Comparison of ENCODE assay signal across 1 cellular context in the genomic region with DNA sequence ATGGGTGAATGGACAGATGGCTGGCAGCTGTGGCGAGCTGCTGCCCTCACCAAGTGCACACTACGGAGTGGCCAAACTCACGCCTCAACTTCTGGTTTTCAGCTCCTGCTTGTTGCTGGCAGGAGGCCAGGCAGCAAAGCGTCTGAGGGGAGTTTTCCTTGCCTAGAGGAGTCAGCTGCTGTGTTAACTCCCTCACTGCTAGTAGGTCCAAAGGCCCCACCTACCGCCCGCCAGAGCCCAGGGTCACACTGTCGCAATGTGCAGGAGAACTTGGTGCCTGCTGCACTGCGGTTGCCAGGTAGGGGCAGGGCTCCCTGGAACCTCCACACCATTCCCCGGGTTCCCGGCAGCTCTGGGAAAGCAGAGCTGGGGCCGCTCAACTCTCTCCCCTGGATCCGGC.
TF ChIP-seq lines count a peak whose summit lies in the region.

A gene with protein sequence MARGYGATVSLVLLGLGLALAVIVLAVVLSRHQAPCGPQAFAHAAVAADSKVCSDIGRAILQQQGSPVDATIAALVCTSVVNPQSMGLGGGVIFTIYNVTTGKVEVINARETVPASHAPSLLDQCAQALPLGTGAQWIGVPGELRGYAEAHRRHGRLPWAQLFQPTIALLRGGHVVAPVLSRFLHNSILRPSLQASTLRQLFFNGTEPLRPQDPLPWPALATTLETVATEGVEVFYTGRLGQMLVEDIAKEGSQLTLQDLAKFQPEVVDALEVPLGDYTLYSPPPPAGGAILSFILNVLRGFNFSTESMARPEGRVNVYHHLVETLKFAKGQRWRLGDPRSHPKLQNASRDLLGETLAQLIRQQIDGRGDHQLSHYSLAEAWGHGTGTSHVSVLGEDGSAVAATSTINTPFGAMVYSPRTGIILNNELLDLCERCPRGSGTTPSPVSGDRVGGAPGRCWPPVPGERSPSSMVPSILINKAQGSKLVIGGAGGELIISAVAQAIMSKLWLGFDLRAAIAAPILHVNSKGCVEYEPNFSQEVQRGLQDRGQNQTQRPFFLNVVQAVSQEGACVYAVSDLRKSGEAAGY (minus strand): TSS at position 73 of the 400 bp plus-strand sequence. CDS start 357 bp downstream, outside the sequence.

TF ChIP-seq in SK-N-SH, 30 proteins besides CTCF, POLR2A, EP300 and RAD21:
- TF ChIP-seq FOXJ3 (CRISPR knock-in tag; IDR thresholded peaks at IDR 0.05) = 0 out of 2 replicates have a peak, but pooled peaks have one; percentile 13
